Comparison of ENCODE assay signal across 8 cellular contexts in genomic region chr7:117993377-117994003, GRCh38.
A peak's percentile ranks its signal among the peaks of the same experiment; 100 is the strongest.
DNase-seq lines count a peak whose midpoint lies in the region; ATAC-seq, FAIRE-seq and TF ChIP-seq lines count a peak whose summit lies in the region.

No MANE protein-coding gene starts in this region.

- TF ChIP-seq CTCF in BJ (IDR thresholded peaks at IDR 0.05; ENCODE audit: insufficient read depth, low read depth, low read length) (peak; percentile 33; the same call in 1 of the 2 replicates), adrenal gland (IDR thresholded peaks at IDR 0.05) (peak; percentile 20 to 45 (median 27)), natural killer cell (IDR thresholded peaks at IDR 0.05) (no peak)

- no peaks in the 10 kb centered on the region for H3K4me1 Mint-ChIP-seq in natural killer cell

- H3K27me3 Mint-ChIP-seq in natural killer cell (ENCODE audit: low read depth in 2 of 2) = no peaks in the 10 kb centered on the region

- peak; percentile 67 for FAIRE-seq in GM18507 (lab: Jason Lieb, UNC)

- no peak overlapping the region for H3K27ac ChIP-seq in adrenal gland

- DNase-seq in BJ (ENCODE audit: low read depth) (no peak), GM18507 (ENCODE audit: extremely low spot score, insufficient read length, low read depth) (peak; percentile 4), NCI-H1048 (lab: John Stamatoyannopoulos, UW) (peak; percentile 16), adrenal gland (peak in 2 of 7 donors; percentile 19 to 29), left lobe of liver (ENCODE audit: low spot score) (no peak), natural killer cell (no peak), mesenteric fat pad (ENCODE audit: low spot score) (no peak)

- H3K36me3 ChIP-seq in BJ (ENCODE audit: control insufficient read depth, insufficient read depth, low read length) (no peaks in the 10 kb centered on the region), adrenal gland (replicated peaks in 1 of 2) (no peaks in the 10 kb centered on the region)

- POLR2A ChIA-PET in BJ (lab: Charles Lee) = no interaction called here

- H3K27ac Mint-ChIP-seq in natural killer cell = no peak overlapping the region

- peaks cover 3 to 10% of the 10 kb centered on the region in 2 donors for H3K9me3 Mint-ChIP-seq in natural killer cell

- H3K9me3 ChIP-seq in adrenal gland (replicated peaks in 1 of 3) = no peaks in the 10 kb centered on the region

- H3K4me1 ChIP-seq in adrenal gland (replicated peaks in 1 of 2) = no peaks in the 10 kb centered on the region

- H3K4me3 Mint-ChIP-seq in natural killer cell = no peak overlapping the region

- TF ChIP-seq POLR2A in adrenal gland (IDR thresholded peaks at IDR 0.05) = no peak

- no peaks in the 10 kb centered on the region for H3K36me3 Mint-ChIP-seq in natural killer cell

- ATAC-seq in HG02759 (IDR thresholded peaks at IDR 0.05; ENCODE audit: unreplicated experiment) = peak; percentile 99
- peak; percentile 77 for ATAC-seq in left lobe of liver
- ATAC-seq in natural killer cell = no peak

- intact Hi-C loops in adrenal gland (cut with DNase I) (no loop called here), natural killer cell (cut with micrococcal nuclease) (no loop called here)

- H3K27me3 ChIP-seq in BJ (ENCODE audit: control insufficient read depth, insufficient read depth, low read length) = no peaks in the 10 kb centered on the region
- H3K27me3 ChIP-seq in adrenal gland = no peaks in the 10 kb centered on the region

- H3K4me3 ChIP-seq in BJ (ENCODE audit: low read depth, low read length) (no peak overlapping the region), adrenal gland (no peak overlapping the region)

- CTCF ChIA-PET in BJ (lab: Yijun Ruan, JAX) = no interaction called here

Comparison
In these comparisons a context has a peak if more than half of its experiments do, and no peak if none do; other contexts are left out.
1. DNase-seq: peak in GM18507 (single experiment) and NCI-H1048 (single experiment); none in BJ (single experiment), left lobe of liver (single experiment), natural killer cell (single experiment) and mesenteric fat pad (single experiment).
2. ATAC-seq: peak in HG02759 (single experiment) and left lobe of liver (single experiment); none in natural killer cell (0 of 3).